In genomic region chr3:66452247-66453040, GRCh38 we compare ENCODE assay signal across 11 cellular contexts. TPM values are rescaled to one million over a fixed set of nuclear protein-coding genes. Genes with fewer than 3 reads are reported as not detected.
A peak's percentile ranks its signal among the peaks of the same experiment; 100 is the strongest.
DNase-seq lines count a peak whose midpoint lies in the region; ATAC-seq lines count a peak whose summit lies in the region.
"Had no signal": no experiment of that assay in that cellular context is flagged by ENCODE, and none has a peak within 500 bp of the region (broad histone marks: within the 10 kb centered on the region; RNA-seq: fewer than 3 reads in every experiment).

No MANE protein-coding gene starts in this region.

- peak overlapping the region in 8 of 11 experiments; percentile 3 to 69 (median 55); a peak in 14 of 22 replicates for H3K27ac ChIP-seq in BLaER1 treated with 17β-estradiol and CSF1 and Interleukin-3, amounts not matched to agents 10 nM and 100 nM

- no peaks in the 10 kb centered on the region for H3K9me3 ChIP-seq in BLaER1 treated with 17β-estradiol and CSF1 and Interleukin-3, amounts not matched to agents 10 nM and 100 nM (replicated peaks in 1 of 11)

- peaks cover 0 to 75% (median 24%) of the 10 kb centered on the region in 11 experiments; a peak in 13 of 22 replicates for H3K36me3 ChIP-seq in BLaER1 treated with 17β-estradiol and CSF1 and Interleukin-3, amounts not matched to agents 10 nM and 100 nM

- ATAC-seq in GM18858 (IDR thresholded peaks at IDR 0.05; ENCODE audit: unreplicated experiment) (no peak), esophagus mucosa (no peak)
- ATAC-seq: T-cell had no signal

- DNase-seq in NCI-H82 (lab: John Stamatoyannopoulos, UW) (peak; percentile 87), fibroblast of the conjunctiva (ENCODE audit: low read depth) (peak; percentile 41), pons (ENCODE audit: low spot score) (peak; percentile 94), OCI-M2 (lab: John Stamatoyannopoulos, UW; ENCODE audit: unreplicated experiment) (no peak)
- DNase-seq in effector CD4-positive, alpha-beta T cell, result no peak
- DNase-seq: kidney glomerular epithelial cell, NCI-H510A treated with DMSO at 0.1 percent for 48 hours, T-cell had no signal

- H3K9ac ChIP-seq in BLaER1 treated with 17β-estradiol and CSF1 and Interleukin-3, amounts not matched to agents 10 nM and 100 nM, result peak overlapping the region in 4 of 11 experiments; percentile 3 to 68 (median 8); a peak in 4 of 22 replicates

- peaks cover 84 to 100% (median 96%) of the 10 kb centered on the region in 10 experiments for H3K4me1 ChIP-seq in BLaER1 treated with 17β-estradiol and CSF1 and Interleukin-3, amounts not matched to agents 10 nM and 100 nM

- H3K27me3 ChIP-seq in BLaER1 treated with 17β-estradiol and CSF1 and Interleukin-3, amounts not matched to agents 10 nM and 100 nM, result no peaks in the 10 kb centered on the region

- H3K4me2 ChIP-seq in BLaER1 treated with 17β-estradiol and CSF1 and Interleukin-3, amounts not matched to agents 10 nM and 100 nM, result peak overlapping the region; percentile 62 to 92 (median 83)

- H4K20me1 ChIP-seq in BLaER1 treated with 17β-estradiol and CSF1 and Interleukin-3, amounts not matched to agents 10 nM and 100 nM, result peaks cover 0 to 56% (median 1%) of the 10 kb centered on the region in 11 experiments; a peak in 9 of 22 replicates

- H3K4me3 ChIP-seq in BLaER1 treated with 17β-estradiol and CSF1 and Interleukin-3, amounts not matched to agents 10 nM and 100 nM, result no peak overlapping the region

RNA-seq across cellular contexts. Expression of gene LRIG1, which starts 48.4 kb away (rescaled TPM):
- 10.9 TPM for total RNA-seq in esophagus mucosa

Comparison
In these comparisons a context has a peak if more than half of its experiments do, and no peak if none do; other contexts are left out.
1. DNase-seq: peak in NCI-H82 (single experiment), fibroblast of the conjunctiva (single experiment) and pons (single experiment); none in OCI-M2 (single experiment) and effector CD4-positive, alpha-beta T cell (single experiment).